1 cellular context compared by ENCODE assay signal in genomic region chr5:174167080-174167910, GRCh38.
TF ChIP-seq lines count a peak whose summit lies in the region.

No MANE protein-coding gene starts in this region.

TF ChIP-seq in K562, 482 proteins besides CTCF, POLR2A, EP300 and RAD21 (continued from another document):
- TF ChIP-seq ZNF354B (CRISPR knock-in tag; IDR thresholded peaks at IDR 0.05): no peak
TF ChIP-seq in K562: peak in this region for 1.
